ENCODE assay signal across 8 cellular contexts in the genomic region with DNA sequence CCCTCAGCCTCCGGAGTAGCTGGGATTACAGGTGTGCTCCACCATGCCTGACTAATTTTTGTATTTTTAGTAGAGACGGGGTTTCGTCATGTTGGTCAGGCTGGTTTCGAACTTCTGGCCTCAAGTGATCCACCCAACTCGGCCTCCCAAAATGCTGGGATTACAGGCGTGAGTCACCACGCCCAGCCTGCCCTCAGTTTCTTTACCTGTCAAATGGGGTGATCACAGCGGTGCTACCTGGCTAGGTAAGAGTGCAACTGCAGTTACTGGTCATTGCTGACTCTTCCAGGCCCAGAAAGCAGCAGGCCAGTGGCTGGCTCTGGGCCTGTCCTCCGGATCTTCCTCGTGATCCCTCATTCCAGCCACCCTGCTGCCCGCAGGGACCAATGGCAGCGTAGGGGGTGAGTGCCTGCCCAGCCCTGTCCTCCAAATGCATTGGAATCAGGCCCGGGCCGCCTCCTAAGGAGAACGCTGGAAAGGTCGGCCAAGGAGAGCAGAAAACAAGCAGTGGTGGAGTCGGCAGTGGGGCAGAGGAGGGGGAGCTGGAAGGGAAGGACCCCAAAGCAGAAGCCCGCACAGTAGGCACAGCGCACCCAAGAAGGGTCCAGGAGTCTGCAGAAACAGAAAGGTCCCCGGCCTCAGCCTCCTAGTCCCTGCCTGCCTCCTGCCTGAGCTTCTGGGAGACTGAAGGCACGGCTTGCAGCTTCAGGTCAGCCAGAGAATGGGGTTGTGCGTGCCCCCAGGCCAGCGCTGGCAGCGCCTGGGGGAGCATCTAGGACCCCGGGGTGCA. TPM values are rescaled to one million over a fixed set of nuclear protein-coding genes. Genes with fewer than 3 reads are reported as not detected.
DNase-seq lines count a peak whose midpoint lies in the region; ATAC-seq and TF ChIP-seq lines count a peak whose summit lies in the region.

No MANE protein-coding gene starts in this region.

- intact Hi-C loops in dorsolateral prefrontal cortex (cut with DNase I), result loop anchor here (5.0 to 10.0 kb wide), 3 partner anchors 74 to 124 kb away; a partner anchor contains a TSS

- H3K36me3 Mint-ChIP-seq in activated T-cell treated with anti-CD3 and anti-CD28 coated beads, Interleukin-2, amount 50 U/mL, for 72 hours (ENCODE audit: insufficient read depth in 2 of 2), result no peaks in the 10 kb centered on the region

- H3K27ac Mint-ChIP-seq in activated T-cell treated with anti-CD3 and anti-CD28 coated beads, Interleukin-2, amount 50 U/mL, for 72 hours, result no peak overlapping the region

- peak overlapping the region; percentile 44 to 99 (median 89) for H3K27ac ChIP-seq in dorsolateral prefrontal cortex
- H3K27ac ChIP-seq in mesodermal cell (ENCODE audit: low read depth, low read length, severe bottlenecking), result no peak overlapping the region

- H3K36me3 ChIP-seq in mesodermal cell (ENCODE audit: control insufficient read depth, insufficient read depth, low read length), result no peaks in the 10 kb centered on the region

- H3K9me3 Mint-ChIP-seq in activated T-cell treated with anti-CD3 and anti-CD28 coated beads, Interleukin-2, amount 50 U/mL, for 72 hours, result no peaks in the 10 kb centered on the region

- DNase-seq in activated T-cell treated with anti-CD3 and anti-CD28 coated beads, Interleukin-2, amount 50 U/mL, for 72 hours, result no peak
- no peak for DNase-seq in activated T-cell treated with anti-CD3 and anti-CD28 coated beads for 4 hours
- peak in 5 of 10 donors; percentile 34 to 73 (median 47) for DNase-seq in dorsolateral prefrontal cortex
- peak; percentile 71 for DNase-seq in ureter (ENCODE audit: low spot score)
- DNase-seq in NCI-H510A (lab: John Stamatoyannopoulos, UW), result no peak

- no peak for TF ChIP-seq CTCF in dorsolateral prefrontal cortex (IDR thresholded peaks at IDR 0.05 in 54 of 56, conservative IDR thresholded peaks at IDR 0.05 in 2 of 56; ENCODE audit: low read depth in 1 of 56, partially characterized antibody in 56 of 56)

- no peaks in the 10 kb centered on the region for H3K27me3 ChIP-seq in dorsolateral prefrontal cortex

- H3K4me3 Mint-ChIP-seq in activated T-cell treated with anti-CD3 and anti-CD28 coated beads, Interleukin-2, amount 50 U/mL, for 72 hours, result peak overlapping the region; percentile 85 to 100

- H3K27me3 Mint-ChIP-seq in activated T-cell treated with anti-CD3 and anti-CD28 coated beads, Interleukin-2, amount 50 U/mL, for 72 hours (ENCODE audit: low read depth), result no peaks in the 10 kb centered on the region

- H3K4me3 ChIP-seq in dorsolateral prefrontal cortex (peak overlapping the region; percentile 65 to 99 (median 86)), mesodermal cell (ENCODE audit: extremely low read depth, insufficient read depth, low read length, poor library complexity, severe bottlenecking) (peak overlapping the region; percentile 63)

- 77 to 81% methylated on average over 24 to 25 of the region's 25 CpGs for WGBS in mesodermal cell (ENCODE audit: insufficient coverage in 2 of 2), 2 experiments

- no peak for ATAC-seq in activated T-cell treated with anti-CD3 and anti-CD28 coated beads, Interleukin-2, amount 50 U/mL, for 72 hours (replicated peaks in 1 of 2)
- no peak for ATAC-seq in HG02763 (IDR thresholded peaks at IDR 0.05; ENCODE audit: unreplicated experiment)
- no peak for ATAC-seq in GM21786 (IDR thresholded peaks at IDR 0.05; ENCODE audit: unreplicated experiment)

- peaks cover 22% of the 10 kb centered on the region for H3K4me1 ChIP-seq in mesodermal cell (ENCODE audit: control insufficient read depth, insufficient read depth, low read length, poor library complexity, severe bottlenecking)

- no peaks in the 10 kb centered on the region for H3K9me3 ChIP-seq in mesodermal cell (ENCODE audit: control insufficient read depth, low read length)

- peaks cover 40% of the 10 kb centered on the region for H3K4me1 Mint-ChIP-seq in activated T-cell treated with anti-CD3 and anti-CD28 coated beads, Interleukin-2, amount 50 U/mL, for 72 hours (ENCODE audit: low read depth)

RNA-seq across cellular contexts. Expression of a gene that starts 1.8 kb away (rescaled TPM):
- 1 to 10 TPM; 3.5 to 4.4 TPM for total RNA-seq in activated T-cell treated with anti-CD3 and anti-CD28 coated beads, Interleukin-2, amount 50 U/mL, for 72 hours
- 10 to 100 TPM; 30.6 to 100.0 (median 53.6) TPM for total RNA-seq in dorsolateral prefrontal cortex
- polyA plus RNA-seq in mesodermal cell (2013, experiment 1 of 2), result 17.0 TPM
- 12.7 TPM for polyA plus RNA-seq in mesodermal cell (2013, experiment 2 of 2)
- 17.1 TPM for total RNA-seq in ureter

RNA-seq across cellular contexts. Expression of a gene that starts 7.8 kb away (rescaled TPM):
- total RNA-seq in activated T-cell treated with anti-CD3 and anti-CD28 coated beads, Interleukin-2, amount 50 U/mL, for 72 hours, result not detected
- total RNA-seq in dorsolateral prefrontal cortex, result 1 to 10 TPM in 19 of 120 experiments, under 1 TPM in 32, not detected in 69; 0.38 to 3.8 (median 0.88) TPM
- polyA plus RNA-seq in mesodermal cell (2013, experiment 1 of 2), result not detected
- polyA plus RNA-seq in mesodermal cell (2013, experiment 2 of 2), result not detected
- total RNA-seq in ureter, result not detected

RNA-seq across cellular contexts. Expression of a gene that starts 20.0 kb away (rescaled TPM):
- total RNA-seq in activated T-cell treated with anti-CD3 and anti-CD28 coated beads, Interleukin-2, amount 50 U/mL, for 72 hours, result not detected
- total RNA-seq in dorsolateral prefrontal cortex, result 1 to 10 TPM; 1.2 to 7.2 (median 4.1) TPM
- polyA plus RNA-seq in mesodermal cell (2013, experiment 1 of 2), result 1.7 TPM
- 2.0 TPM for polyA plus RNA-seq in mesodermal cell (2013, experiment 2 of 2)
- total RNA-seq in ureter, result 0.31 TPM

RNA-seq across cellular contexts. Expression of a gene that starts 43.0 kb away (rescaled TPM):
- 10 to 100 TPM; 56.5 to 63.6 TPM for total RNA-seq in activated T-cell treated with anti-CD3 and anti-CD28 coated beads, Interleukin-2, amount 50 U/mL, for 72 hours
- total RNA-seq in dorsolateral prefrontal cortex (10 to 100 TPM; 22.9 to 45.0 (median 32.6) TPM), ureter (91.7 TPM)
- 84.5 TPM for polyA plus RNA-seq in mesodermal cell (2013, experiment 1 of 2)
- 68.6 TPM for polyA plus RNA-seq in mesodermal cell (2013, experiment 2 of 2)

RNA-seq across cellular contexts. Expression of a gene that starts 48.6 kb away (rescaled TPM):
- total RNA-seq in activated T-cell treated with anti-CD3 and anti-CD28 coated beads, Interleukin-2, amount 50 U/mL, for 72 hours, result 10 to 100 TPM; 32.4 to 38.4 TPM
- total RNA-seq in dorsolateral prefrontal cortex (10 to 100 TPM; 11.0 to 32.6 (median 19.8) TPM), ureter (33.0 TPM)
- 86.3 TPM for polyA plus RNA-seq in mesodermal cell (2013, experiment 1 of 2)
- 73.6 TPM for polyA plus RNA-seq in mesodermal cell (2013, experiment 2 of 2)
